In the genomic region with DNA sequence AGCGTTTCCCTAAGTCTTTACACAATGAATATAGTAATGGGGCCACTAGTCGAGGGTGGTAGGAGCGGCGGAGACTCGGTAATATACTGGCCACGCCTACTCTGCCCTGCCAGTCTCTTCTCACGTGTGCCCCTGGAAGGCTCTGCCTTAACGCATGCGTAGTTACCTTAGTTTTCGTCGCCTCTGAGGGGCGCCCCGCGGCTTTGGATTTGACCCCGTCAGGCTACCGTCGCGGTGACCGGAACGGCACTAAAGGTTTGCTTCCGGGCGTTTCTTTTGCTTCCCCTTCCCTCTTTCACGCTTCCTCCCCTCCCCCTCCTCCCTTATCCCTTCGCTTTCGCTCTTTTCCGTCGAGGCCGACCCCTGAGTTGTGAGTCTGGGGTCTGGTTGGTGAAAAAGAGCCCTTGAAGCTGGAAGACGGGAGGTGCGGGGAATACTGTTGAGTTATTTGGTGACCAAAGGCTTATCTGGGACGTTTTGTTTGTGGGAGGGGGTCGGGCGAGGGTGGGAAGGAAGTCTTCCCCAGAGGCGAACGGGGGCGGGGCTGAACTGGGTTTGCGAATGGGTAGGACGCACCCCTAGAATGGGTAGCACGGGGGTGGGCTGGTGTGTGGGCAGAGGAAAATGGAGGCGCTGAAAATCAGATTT, we compare ENCODE assay signal across 8 cellular contexts. TPM values are rescaled to one million over a fixed set of nuclear protein-coding genes. Genes with fewer than 3 reads are reported as not detected.
A peak's percentile ranks its signal among the peaks of the same experiment; 100 is the strongest.
DNase-seq lines count a peak whose midpoint lies in the region; ATAC-seq lines count a peak whose summit lies in the region.

A gene (plus strand): TSS at position 270 of the 648 bp plus-strand sequence. CDS start 1,352 bp downstream, outside the sequence.

- DNase-seq in COLO668 (lab: John Stamatoyannopoulos, UW; ENCODE audit: unreplicated experiment) (peak; percentile 98), HT1080 (ENCODE audit: low read depth) (peak; percentile 96), NOMO-1 treated with DMSO at 0.1 percent for 48 hours (lab: John Stamatoyannopoulos, UW; ENCODE audit: unreplicated experiment) (peak; percentile 99), medulla oblongata (ENCODE audit: extremely low spot score) (peak; percentile 97)
- peak; percentile 88 to 91 for DNase-seq in activated CD8-positive, alpha-beta memory T cell treated with anti-CD3 and anti-CD28 coated beads for 4 hours (ENCODE audit: low read depth in 2 of 2)
- DNase-seq in effector memory CD8-positive, alpha-beta T cell: peak; percentile 88 to 91 (median 91)
- DNase-seq in stimulated activated CD8-positive, alpha-beta memory T cell treated with anti-CD3 and anti-CD28 coated beads, Interleukin-12 subunit alpha, Interleukin-12 subunit beta, amount 100 ng/mL, for 1 hour (ENCODE audit: low read depth): peak; percentile 88

- no peaks in the 10 kb centered on the region for H3K9me3 Mint-ChIP-seq in effector memory CD8-positive, alpha-beta T cell

- H3K4me3 Mint-ChIP-seq in effector memory CD8-positive, alpha-beta T cell: peak within 1 kb of the TSS; percentile 93

- peaks cover 48% of the 10 kb centered on the region for H3K36me3 Mint-ChIP-seq in effector memory CD8-positive, alpha-beta T cell (ENCODE audit: insufficient read depth)

- peak within 1 kb of the TSS; percentile 94 to 96 for H3K27ac Mint-ChIP-seq in effector memory CD8-positive, alpha-beta T cell

- H3K27me3 Mint-ChIP-seq in effector memory CD8-positive, alpha-beta T cell: no peaks in the 10 kb centered on the region

- H3K4me1 Mint-ChIP-seq in effector memory CD8-positive, alpha-beta T cell (ENCODE audit: low read depth in 2 of 2): peaks cover 18 to 24% of the 10 kb centered on the region in 2 donors

- peak; percentile 85 for ATAC-seq in GM21360 (IDR thresholded peaks at IDR 0.05; ENCODE audit: unreplicated experiment)
- peak; percentile 96 for ATAC-seq in effector memory CD8-positive, alpha-beta T cell (replicated peaks)

RNA-seq across cellular contexts. Expression of the gene that starts here (rescaled TPM):
- total RNA-seq in HT1080 (2014; rRNA removed; shearing (Covaris generic)): 24.0 and 25.3 TPM in 2 replicates
- 19.8 and 26.9 TPM in 2 replicates for polyA plus RNA-seq in HT1080 (2015; cell fraction: cytosol; rRNA removed)
- 88.2 and 94.7 TPM in 2 replicates for polyA plus RNA-seq in HT1080 (2015; cell fraction: nucleus; rRNA removed)

Comparison
In these comparisons a context has a peak if more than half of its experiments do, and no peak if none do; other contexts are left out.
1. Peak in every context shown above with its lines: DNase-seq and ATAC-seq.